ENCODE assay signal across 20 cellular contexts in the genomic region with DNA sequence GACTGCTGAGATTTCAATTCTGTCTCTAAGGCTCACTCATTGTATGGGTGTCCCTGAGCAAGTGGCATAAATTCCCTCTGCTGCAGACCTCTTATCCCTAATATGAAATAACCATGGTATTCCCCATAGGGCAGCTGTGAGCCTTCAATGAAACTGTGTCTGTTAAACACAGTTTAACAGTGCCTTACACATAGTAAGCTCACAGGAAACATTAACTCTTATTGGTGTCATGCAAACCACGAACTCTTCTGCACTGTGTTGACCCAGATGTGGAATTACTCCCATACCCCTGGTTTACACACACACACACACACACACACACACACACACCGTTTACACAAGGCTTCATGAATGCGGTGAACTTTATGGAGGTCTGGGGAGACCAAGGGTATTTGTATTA. TPM values are rescaled to one million over a fixed set of nuclear protein-coding genes. Genes with fewer than 3 reads are reported as not detected.
"Had no signal": no experiment of that assay in that cellular context is flagged by ENCODE, and none has a peak within 500 bp of the region (broad histone marks: within the 10 kb centered on the region; RNA-seq: fewer than 3 reads in every experiment).

No MANE protein-coding gene starts in this region.

- H3K9ac ChIP-seq: parathyroid adenoma had no signal

- FAIRE-seq: colon had no signal

- H3K9me3 ChIP-seq: heart left ventricle, prostate gland, right lobe of liver, spleen, upper lobe of right lung, vagina had no signal

- H3K36me3 Mint-ChIP-seq: naive thymus-derived CD4-positive, alpha-beta T cell; stimulated activated naive B cell treated with anti-CD40 and anti-IgM and Interleukin-4, amounts not matched to agents 10 μg/mL and 1 μg/mL and 100 μg/mL, for 72 hours had no signal

- DNase-seq: foreskin melanocyte; heart left ventricle; hippocampal formation; mesendoderm; naive thymus-derived CD4-positive, alpha-beta T cell; nephron progenitor cell; retina; right lobe of liver; spleen; stimulated activated CD4-positive, alpha-beta T cell treated with anti-CD3 and anti-CD28 coated beads, Interleukin-15, amount 100 ng/mL, for 24 hours; stimulated activated CD4-positive, alpha-beta T cell treated with anti-CD3 and anti-CD28 coated beads, Interleukin-1b, Interleukin-23, amount 100 ng/mL, for 48 hours; stimulated activated CD4-positive, alpha-beta T cell treated with anti-CD3 and anti-CD28 coated beads, Interleukin-4, amount 100 ng/mL, for 24 hours; stimulated activated naive B cell treated with anti-CD40 and anti-IgM and Interleukin-4, amounts not matched to agents 10 μg/mL and 1 μg/mL and 100 μg/mL, for 72 hours; stimulated activated naive CD8-positive, alpha-beta T cell treated with anti-CD3 and anti-CD28 coated beads, Interleukin-15, amount 100 ng/mL, for 72 hours; upper lobe of right lung had no signal

- H3K27me3 ChIP-seq: heart left ventricle, right lobe of liver, upper lobe of right lung, vagina had no signal

- H2AFZ ChIP-seq: parathyroid adenoma had no signal

- H3K4me3 Mint-ChIP-seq: dendritic cell treated with granulocyte-macrophage colony-stimulating factor and Interleukin-4, amounts not matched to agents 40 ng/mL and 50 ng/mL, for 4 days; naive thymus-derived CD4-positive, alpha-beta T cell; nephron progenitor cell; stimulated activated naive B cell treated with anti-CD40 and anti-IgM and Interleukin-4, amounts not matched to agents 10 μg/mL and 1 μg/mL and 100 μg/mL, for 72 hours; stimulated activated naive CD8-positive, alpha-beta T cell treated with anti-CD3 and anti-CD28 coated beads, Interleukin-15, amount 100 ng/mL, for 72 hours had no signal

- H3K4me1 ChIP-seq: parathyroid adenoma, prostate gland had no signal

- H3K4me1 Mint-ChIP-seq: naive thymus-derived CD4-positive, alpha-beta T cell; stimulated activated naive CD8-positive, alpha-beta T cell treated with anti-CD3 and anti-CD28 coated beads, Interleukin-15, amount 100 ng/mL, for 72 hours had no signal

- H3K27ac Mint-ChIP-seq: dendritic cell treated with granulocyte-macrophage colony-stimulating factor and Interleukin-4, amounts not matched to agents 40 ng/mL and 50 ng/mL, for 4 days; naive thymus-derived CD4-positive, alpha-beta T cell; nephron progenitor cell; stimulated activated naive B cell treated with anti-CD40 and anti-IgM and Interleukin-4, amounts not matched to agents 10 μg/mL and 1 μg/mL and 100 μg/mL, for 72 hours; stimulated activated naive CD8-positive, alpha-beta T cell treated with anti-CD3 and anti-CD28 coated beads, Interleukin-15, amount 100 ng/mL, for 72 hours had no signal

- H3K4me3 ChIP-seq: heart left ventricle, prostate gland, right lobe of liver, spleen, upper lobe of right lung, vagina had no signal

- H3K27ac ChIP-seq: prostate gland, right lobe of liver, upper lobe of right lung, vagina had no signal

- ATAC-seq: heart left ventricle; naive thymus-derived CD4-positive, alpha-beta T cell; right lobe of liver; stimulated activated naive B cell treated with anti-CD40 and anti-IgM and Interleukin-4, amounts not matched to agents 10 μg/mL and 1 μg/mL and 100 μg/mL, for 72 hours; stimulated activated naive CD8-positive, alpha-beta T cell treated with anti-CD3 and anti-CD28 coated beads, Interleukin-15, amount 100 ng/mL, for 72 hours; upper lobe of right lung had no signal

- H3K79me2 ChIP-seq: parathyroid adenoma had no signal

- H3K9me3 Mint-ChIP-seq: dendritic cell treated with granulocyte-macrophage colony-stimulating factor and Interleukin-4, amounts not matched to agents 40 ng/mL and 50 ng/mL, for 4 days; naive thymus-derived CD4-positive, alpha-beta T cell; nephron progenitor cell; stimulated activated naive B cell treated with anti-CD40 and anti-IgM and Interleukin-4, amounts not matched to agents 10 μg/mL and 1 μg/mL and 100 μg/mL, for 72 hours; stimulated activated naive CD8-positive, alpha-beta T cell treated with anti-CD3 and anti-CD28 coated beads, Interleukin-15, amount 100 ng/mL, for 72 hours had no signal

- H3K36me3 ChIP-seq: prostate gland, right lobe of liver, spleen, upper lobe of right lung, vagina had no signal

RNA-seq across cellular contexts. Expression of a gene that starts 23.2 kb away (rescaled TPM):
- total RNA-seq: naive thymus-derived CD4-positive, alpha-beta T cell had no signal
- polyA plus RNA-seq: naive thymus-derived CD4-positive, alpha-beta T cell had no signal
